In genomic region chr18:52286675-52287074, GRCh38 we compare ENCODE assay signal across 1 cellular context.
TF ChIP-seq lines count a peak whose summit lies in the region.

No MANE protein-coding gene starts in this region.

TF ChIP-seq in SK-N-SH, 30 proteins besides CTCF, POLR2A, EP300 and RAD21:
- no peak for TF ChIP-seq TEAD4 (IDR thresholded peaks at IDR 0.05; ENCODE audit: borderline replicate concordance, insufficient read depth)
- TF ChIP-seq POLR2AphosphoS5 (IDR thresholded peaks at IDR 0.05; ENCODE audit: low read depth, low read length), result no peak
- TF ChIP-seq PBX3 (IDR thresholded peaks at IDR 0.05), result no peak
- TF ChIP-seq MXI1 (IDR thresholded peaks at IDR 0.05; ENCODE audit: low read depth, low read length), result no peak
- no peak for TF ChIP-seq USF1 (IDR thresholded peaks at IDR 0.05; ENCODE audit: borderline replicate concordance, low read depth)
- no peak for TF ChIP-seq NRF1 (IDR thresholded peaks at IDR 0.05; ENCODE audit: low read depth, low read length)
- no peak for TF ChIP-seq FOXJ3 (CRISPR knock-in tag; IDR thresholded peaks at IDR 0.05)
- TF ChIP-seq IRF3 (IDR thresholded peaks at IDR 0.05; ENCODE audit: low read depth, low read length), result no peak
- TF ChIP-seq NFIC (IDR thresholded peaks at IDR 0.05; ENCODE audit: borderline replicate concordance), result no peak
- peak; percentile 77; the same call in 1 of the 2 replicates for TF ChIP-seq RCOR1 (IDR thresholded peaks at IDR 0.05; ENCODE audit: low read length)
- peak; percentile 89 for TF ChIP-seq GATA2 (CRISPR knock-in tag; IDR thresholded peaks at IDR 0.05)
- no peak for TF ChIP-seq ZBTB33 (IDR thresholded peaks at IDR 0.05; ENCODE audit: borderline replicate concordance, low read depth)
